In the genomic region with DNA sequence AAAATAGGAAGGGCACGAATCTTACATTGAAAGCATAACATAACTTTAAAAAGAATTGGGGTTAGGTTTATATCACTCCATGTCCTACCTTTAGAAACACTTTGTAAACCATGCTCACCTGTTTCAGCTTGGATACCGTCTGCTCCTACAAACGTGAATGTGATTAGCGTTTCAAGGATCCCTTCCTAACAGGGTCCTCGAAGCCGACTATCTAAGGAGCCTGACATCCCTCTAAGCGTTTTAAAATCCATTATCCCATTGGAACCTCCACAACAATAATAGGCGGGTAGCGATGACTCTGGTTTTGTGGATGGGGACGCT, we compare ENCODE assay signal across 10 cellular contexts. TPM values are rescaled to one million over a fixed set of nuclear protein-coding genes. Genes with fewer than 3 reads are reported as not detected.
DNase-seq lines count a peak whose midpoint lies in the region; ATAC-seq and TF ChIP-seq lines count a peak whose summit lies in the region.
"Had no signal": no experiment of that assay in that cellular context is flagged by ENCODE, and none has a peak within 500 bp of the region (broad histone marks: within the 10 kb centered on the region; RNA-seq: fewer than 3 reads in every experiment).

No MANE protein-coding gene starts in this region.

- no peak for ATAC-seq in HG03460 (IDR thresholded peaks at IDR 0.05; ENCODE audit: unreplicated experiment)

- intact Hi-C loops in transverse colon (cut with DNase I; ENCODE audit: low total_unique reads) = no loop called here

- no peak for TF ChIP-seq EP300 in transverse colon (IDR thresholded peaks at IDR 0.05; ENCODE audit: low read depth)

- in situ Hi-C loops in transverse colon (cut with MboI; ENCODE audit: low pct_ligation_motif_present in 1 of 4, low pct_unique_long_range_greater_than_20kb in 1 of 4, low sequenced_read_pairs in 3 of 4) = no loop called here

- DNase-seq in NCI-H82 (lab: John Stamatoyannopoulos, UW) (peak; percentile 10), NCI-H82 treated with DMSO at 0.1 percent for 48 hours (lab: John Stamatoyannopoulos, UW; ENCODE audit: unreplicated experiment) (no peak), transverse colon (no peak), NCI-H187 treated with DMSO at 0.1 percent for 48 hours (lab: John Stamatoyannopoulos, UW) (no peak)
- no peak for DNase-seq in activated CD8-positive, alpha-beta memory T cell treated with anti-CD3 and anti-CD28 coated beads, Interleukin-2, amount 50 U/mL, for 48 hours
- DNase-seq: NCI-H2081 had no signal

- H3K27ac ChIP-seq in ectodermal cell (ENCODE audit: insufficient read depth, low read depth, low read length, poor library complexity, severe bottlenecking) = no peak overlapping the region
- H3K27ac ChIP-seq in transverse colon = peak overlapping the region; percentile 63 to 80 (median 74)
- H3K27ac ChIP-seq: HL-60 had no signal

- TF ChIP-seq CTCF in transverse colon (IDR thresholded peaks at IDR 0.05) = no peak

- H3K9me3 ChIP-seq in ectodermal cell (ENCODE audit: control insufficient read depth, low read length) (no peaks in the 10 kb centered on the region), mucosa of stomach (ENCODE audit: control insufficient read depth, low read length) (no peaks in the 10 kb centered on the region), transverse colon (no peaks in the 10 kb centered on the region)

- no peaks in the 10 kb centered on the region for H3K36me3 ChIP-seq in ectodermal cell (ENCODE audit: control insufficient read depth, insufficient read depth, low read length)
- no peaks in the 10 kb centered on the region for H3K36me3 ChIP-seq in mucosa of stomach (ENCODE audit: control insufficient read depth, insufficient read depth, low read length)
- no peaks in the 10 kb centered on the region for H3K36me3 ChIP-seq in transverse colon

- no peak for TF ChIP-seq POLR2A in transverse colon (IDR thresholded peaks at IDR 0.05)

- H3K4me1 ChIP-seq in ectodermal cell (ENCODE audit: control insufficient read depth, insufficient read depth, low read length) = peaks cover 4% of the 10 kb centered on the region
- peaks cover 3% of the 10 kb centered on the region for H3K4me1 ChIP-seq in mucosa of stomach (ENCODE audit: control insufficient read depth, insufficient read depth, low read length)
- peaks cover 0 to 14% (median 7%) of the 10 kb centered on the region in 4 donors for H3K4me1 ChIP-seq in transverse colon

- H3K9ac ChIP-seq in mucosa of stomach (ENCODE audit: low read length) = peak overlapping the region; percentile 47

- WGBS in ectodermal cell, 2 experiments = 19 to 20% methylated on average over 8 to 10 of the region's 10 CpGs
- 30 to 35% methylated on average over 2 to 10 of the region's 10 CpGs for WGBS in transverse colon (ENCODE audit: low coverage in 1 of 2), 2 donors

- H3K4me3 ChIP-seq in ectodermal cell (ENCODE audit: insufficient read depth, low read depth, low read length) = peak overlapping the region; percentile 56
- no peak overlapping the region for H3K4me3 ChIP-seq in mucosa of stomach (ENCODE audit: low read length)
- H3K4me3 ChIP-seq in transverse colon = peak overlapping the region; percentile 24 to 54 (median 39)

- H3K27me3 ChIP-seq in ectodermal cell (ENCODE audit: control insufficient read depth, insufficient read depth, low read length, poor library complexity, severe bottlenecking) = peaks cover 51% of the 10 kb centered on the region
- H3K27me3 ChIP-seq in mucosa of stomach (ENCODE audit: control insufficient read depth, insufficient read depth, low read length) = peaks cover 19% of the 10 kb centered on the region
- peaks cover 62% of the 10 kb centered on the region for H3K27me3 ChIP-seq in transverse colon

RNA-seq across cellular contexts. Expression of a gene that starts 1.0 kb away (rescaled TPM):
- 0.56 TPM for polyA plus RNA-seq in ectodermal cell (2013, experiment 1 of 4)
- 0.48 TPM for polyA plus RNA-seq in ectodermal cell (2013, experiment 2 of 4)
- polyA plus RNA-seq in ectodermal cell (2013, experiment 3 of 4) = 1.0 TPM
- 0.89 TPM for polyA plus RNA-seq in ectodermal cell (2013, experiment 4 of 4)
- total RNA-seq in transverse colon = 10 to 100 TPM; 13.9 to 26.8 (median 17.4) TPM
